In the genomic region with DNA sequence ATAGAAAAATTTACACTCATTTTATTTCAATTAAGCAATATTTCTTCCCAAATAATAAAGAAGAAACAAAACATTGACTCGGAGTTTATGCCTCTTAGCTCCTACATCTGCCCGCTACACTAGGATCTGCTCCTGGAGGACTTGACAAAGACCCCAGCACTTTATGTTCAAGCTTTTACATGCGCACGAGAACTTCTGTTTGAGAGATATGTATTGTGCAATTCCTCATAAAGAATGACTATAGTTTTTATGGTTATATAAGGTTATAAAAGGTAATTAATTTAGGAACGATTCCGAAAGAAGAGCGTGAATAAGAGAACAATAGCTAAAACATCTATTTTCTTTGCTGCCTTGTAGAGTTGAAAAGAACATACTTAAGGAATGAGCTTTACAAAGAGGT, we compare ENCODE assay signal across 31 cellular contexts.
"Had no signal": no experiment of that assay in that cellular context is flagged by ENCODE, and none has a peak within 500 bp of the region (broad histone marks: within the 10 kb centered on the region; RNA-seq: fewer than 3 reads in every experiment).

No MANE protein-coding gene starts in this region.

- H3K9me3 ChIP-seq: body of pancreas, breast epithelium had no signal

- ATAC-seq: activated CD4-positive, alpha-beta T cell treated with anti-CD3 and anti-CD28 coated beads for 36 hours; activated CD4-positive, CD25-positive, alpha-beta regulatory T cell treated with anti-CD3 and anti-CD28 coated beads, Interleukin-2, amount 50 U/mL, for 24 hours; activated CD8-positive, alpha-beta memory T cell treated with anti-CD3 and anti-CD28 coated beads, Interleukin-2, amount 10 ng/mL, durations not matched to agents 7 days and 5 days; activated CD8-positive, alpha-beta T cell treated with anti-CD3 and anti-CD28 coated beads, Interleukin-2, amount 10 ng/mL, durations not matched to agents 7 days and 5 days; activated naive CD8-positive, alpha-beta T cell treated with anti-CD3 and anti-CD28 coated beads, Interleukin-2, amount 50 U/mL, for 24 hours; body of pancreas had no signal

- H3K27ac ChIP-seq: body of pancreas, brain microvascular endothelial cell, breast epithelium, WERI-Rb-1 had no signal

- H3K36me3 ChIP-seq: brain microvascular endothelial cell, breast epithelium, WERI-Rb-1 had no signal

- H3K4me3 ChIP-seq: body of pancreas, breast epithelium had no signal

- FAIRE-seq: astrocyte, TTC549 had no signal

- H3K27me3 ChIP-seq: body of pancreas, brain microvascular endothelial cell, breast epithelium had no signal

- H3K4me1 ChIP-seq: body of pancreas, breast epithelium had no signal

- DNase-seq: activated CD4-positive, alpha-beta memory T cell treated with anti-CD3 and anti-CD28 coated beads, Interleukin-2, amount 10 ng/mL, durations not matched to agents 7 days and 5 days; activated CD4-positive, alpha-beta T cell treated with anti-CD3 and anti-CD28 coated beads for 1 hour; activated CD4-positive, alpha-beta T cell treated with anti-CD3 and anti-CD28 coated beads for 36 hours; activated CD4-positive, alpha-beta T cell treated with anti-CD3 and anti-CD28 coated beads for 48 hours; activated CD4-positive, alpha-beta T cell treated with anti-CD3 and anti-CD28 coated beads, Interleukin-2, amount 10 ng/mL, durations not matched to agents 7 days and 5 days; activated CD4-positive, alpha-beta T cell treated with anti-CD3 and anti-CD28 coated beads, Interleukin-2, amount 50 U/mL, for 48 hours; activated CD4-positive, CD25-positive, alpha-beta regulatory T cell; activated CD8-positive, alpha-beta memory T cell treated with anti-CD3 and anti-CD28 coated beads for 24 hours; activated CD8-positive, alpha-beta memory T cell treated with anti-CD3 and anti-CD28 coated beads, Interleukin-2, amount 10 ng/mL, durations not matched to agents 7 days and 5 days; activated CD8-positive, alpha-beta memory T cell treated with anti-CD3 and anti-CD28 coated beads, Interleukin-2, amount 50 U/mL, for 48 hours; activated CD8-positive, alpha-beta T cell treated with anti-CD3 and anti-CD28 coated beads, Interleukin-2, amount 10 ng/mL, durations not matched to agents 7 days and 5 days; activated effector memory CD4-positive, alpha-beta T cell treated with Interleukin-2 at 50 U/mL for 16 hours; activated gamma-delta T cell; activated naive CD4-positive, alpha-beta T cell treated with anti-CD3 and anti-CD28 coated beads, Interleukin-2, amount 10 ng/mL, durations not matched to agents 7 days and 5 days; activated naive CD4-positive, alpha-beta T cell treated with Interleukin-2 at 50 U/mL for 16 hours; activated naive CD8-positive, alpha-beta T cell treated with anti-CD3 and anti-CD28 coated beads, Interleukin-2, amount 10 ng/mL, durations not matched to agents 7 days and 5 days; activated naive CD8-positive, alpha-beta T cell treated with anti-CD3 and anti-CD28 coated beads, Interleukin-2, amount 50 U/mL, for 24 hours; activated T-cell treated with anti-CD3 and anti-CD28 coated beads, Interleukin-2, amount 50 U/mL, for 24 hours; activated T-cell treated with anti-CD3 and anti-CD28 coated beads, Interleukin-2, amount 50 U/mL, for 48 hours; aorta; body of pancreas; brain microvascular endothelial cell; central memory CD4-positive, alpha-beta T cell; T-helper 1 cell; T-helper 2 cell; T-helper 9 cell; WERI-Rb-1 had no signal
